Comparison of ENCODE assay signal across 1 cellular context in genomic region chr16:1723450-1724147, GRCh38.
TF ChIP-seq lines count a peak whose summit lies in the region.

No MANE protein-coding gene starts in this region.

TF ChIP-seq in GM23338, 12 proteins besides CTCF, POLR2A, EP300 and RAD21 (continued from another document):
- no peak for TF ChIP-seq ZNF462 (CRISPR knock-in tag; IDR thresholded peaks at IDR 0.05)
- TF ChIP-seq STAT1 (IDR thresholded peaks at IDR 0.05; ENCODE audit: unreplicated experiment) = no peak
- TF ChIP-seq ETS1 (IDR thresholded peaks at IDR 0.05) = no peak
TF ChIP-seq in GM23338: peak in this region for 0.
